ENCODE assay signal across 23 cellular contexts in genomic region chr2:239921843-239922242, GRCh38.
DNase-seq lines count a peak whose midpoint lies in the region; ATAC-seq, FAIRE-seq and TF ChIP-seq lines count a peak whose summit lies in the region.
"Had no signal": no experiment of that assay in that cellular context is flagged by ENCODE, and none has a peak within 500 bp of the region (broad histone marks: within the 10 kb centered on the region; RNA-seq: fewer than 3 reads in every experiment).

No MANE protein-coding gene starts in this region.

- H3K36me3 ChIP-seq in HepG2 (replicated peaks in 1 of 2; ENCODE audit: control insufficient read depth in 1 of 2, insufficient read depth in 2 of 2, low read length in 2 of 2) (no peaks in the 10 kb centered on the region), right lobe of liver (no peaks in the 10 kb centered on the region), HEK293 (ENCODE audit: control insufficient read depth in 2 of 2, insufficient read depth in 1 of 2, low read length in 2 of 2) (no peaks in the 10 kb centered on the region)
- H3K36me3 ChIP-seq: BE2C had no signal

- H3K4me1 Mint-ChIP-seq in T-helper 2 cell treated with Interferon-gamma antibody and Interleukin-4, amounts not matched to agents 5 μg/mL and 100 μg/mL, for 36 hours (ENCODE audit: low read depth) = peaks cover 20% of the 10 kb centered on the region

- H3K4me3 Mint-ChIP-seq in T-helper 2 cell treated with Interferon-gamma antibody and Interleukin-4, amounts not matched to agents 5 μg/mL and 100 μg/mL, for 36 hours = no peak overlapping the region
- H3K4me3 Mint-ChIP-seq: CD14-positive monocyte; CD4-positive, alpha-beta memory T cell; CD4-positive, CD25-positive, alpha-beta regulatory T cell; CD8-positive, alpha-beta memory T cell had no signal

- TF ChIP-seq CTCF in HepG2 (CRISPR knock-in tag; IDR thresholded peaks at IDR 0.05) = no peak
- no peak for TF ChIP-seq CTCF in right lobe of liver (IDR thresholded peaks at IDR 0.05)
- TF ChIP-seq CTCF in HEK293 (tag by site-specific recombination; IDR thresholded peaks at IDR 0.05) = no peak
- no peak for TF ChIP-seq CTCF in foreskin fibroblast (IDR thresholded peaks at IDR 0.05; ENCODE audit: low read depth, low read length)

- TF ChIP-seq RAD21 in HepG2 (CRISPR knock-in tag; IDR thresholded peaks at IDR 0.05) = no peak

- in situ Hi-C loops in HepG2 (cut with HindIII; ENCODE audit: extremely low pct_ligation_motif_present, low pct_unique_long_range_greater_than_20kb) = no loop called here

- H2AFZ ChIP-seq in HepG2 (ENCODE audit: low read length) = no peak overlapping the region

- H3K4me3 ChIP-seq in HepG2 (replicated peaks in 1 of 3; ENCODE audit: insufficient read depth in 1 of 3, low read depth in 2 of 3, low read length in 3 of 3) (no peak overlapping the region), right lobe of liver (no peak overlapping the region), HEK293 (ENCODE audit: low read depth, low read length) (no peak overlapping the region), foreskin fibroblast (ENCODE audit: low read depth in 1 of 2, low read length in 2 of 2) (no peak overlapping the region)
- H3K4me3 ChIP-seq: BLaER1 had no signal

- intact Hi-C loops in HepG2 (cut with micrococcal nuclease; ENCODE audit: unreplicated experiment) = no loop called here
- intact Hi-C loops in right lobe of liver (cut with DNase I) = no loop called here

- POLR2A ChIA-PET in HepG2 (lab: Yijun Ruan, JAX) = no interaction called here
- POLR2A ChIA-PET in HEK293 (lab: Yijun Ruan, JAX) = no interaction called here

- ATAC-seq in HepG2 (no peak), right lobe of liver (no peak)

- H3K36me3 Mint-ChIP-seq in T-helper 2 cell treated with Interferon-gamma antibody and Interleukin-4, amounts not matched to agents 5 μg/mL and 100 μg/mL, for 36 hours (ENCODE audit: low read depth) = peaks cover 5% of the 10 kb centered on the region
- H3K36me3 Mint-ChIP-seq: CD4-positive, CD25-positive, alpha-beta regulatory T cell had no signal

- H3K79me2 ChIP-seq in HepG2 (ENCODE audit: insufficient read depth, low read length) = no peaks in the 10 kb centered on the region

- H3K27me3 ChIP-seq in HepG2 (ENCODE audit: control insufficient read depth in 1 of 2, insufficient read depth in 2 of 2, low read length in 2 of 2) (peaks cover 0 to 9% of the 10 kb centered on the region in 2 experiments; a peak in 2 of 5 replicates), right lobe of liver (no peaks in the 10 kb centered on the region)
- H3K27me3 ChIP-seq: BLaER1 had no signal

- H3K9me3 ChIP-seq in HepG2 (ENCODE audit: low read length) = peaks cover 21% of the 10 kb centered on the region
- no peaks in the 10 kb centered on the region for H3K9me3 ChIP-seq in right lobe of liver
- H3K9me3 ChIP-seq in HEK293 (ENCODE audit: control insufficient read depth, insufficient read depth, low read depth, low read length) = no peaks in the 10 kb centered on the region

- peaks cover 9% of the 10 kb centered on the region for H3K9me3 Mint-ChIP-seq in T-helper 2 cell treated with Interferon-gamma antibody and Interleukin-4, amounts not matched to agents 5 μg/mL and 100 μg/mL, for 36 hours

- peak overlapping the region; percentile 20 for H3K27ac Mint-ChIP-seq in T-helper 2 cell treated with Interferon-gamma antibody and Interleukin-4, amounts not matched to agents 5 μg/mL and 100 μg/mL, for 36 hours
- H3K27ac Mint-ChIP-seq: CD4-positive, alpha-beta memory T cell; CD4-positive, CD25-positive, alpha-beta regulatory T cell; CD8-positive, alpha-beta memory T cell had no signal

- H3K27me3 Mint-ChIP-seq in T-helper 2 cell treated with Interferon-gamma antibody and Interleukin-4, amounts not matched to agents 5 μg/mL and 100 μg/mL, for 36 hours (ENCODE audit: low read depth) = peaks cover 15% of the 10 kb centered on the region
- H3K27me3 Mint-ChIP-seq: CD4-positive, alpha-beta memory T cell; CD4-positive, CD25-positive, alpha-beta regulatory T cell had no signal

- no peak overlapping the region for H3K9ac ChIP-seq in HepG2 (ENCODE audit: insufficient read depth, low read depth, low read length)
- H3K9ac ChIP-seq: BLaER1 had no signal

- no peak overlapping the region for H3K4me2 ChIP-seq in HepG2 (ENCODE audit: low read depth, low read length)
- H3K4me2 ChIP-seq: BLaER1 had no signal

- no peak for DNase-seq in T-helper 2 cell treated with Interferon-gamma antibody and Interleukin-4, amounts not matched to agents 5 μg/mL and 100 μg/mL, for 36 hours (ENCODE audit: low spot score)
- no peak for DNase-seq in T-helper 2 cell
- no peak for DNase-seq in HepG2 (ENCODE audit: low spot score)
- no peak for DNase-seq in right lobe of liver
- DNase-seq in foreskin fibroblast = no peak
- DNase-seq: 8988T; ACHN; BE2C; C1 segment of cervical spinal cord; CD4-positive, alpha-beta memory T cell; CD4-positive, CD25-positive, alpha-beta regulatory T cell; CD8-positive, alpha-beta memory T cell; COR-L47; DMS79 treated with DMSO at 0.1 percent for 48 hours; GF-D8 had no signal

- no peaks in the 10 kb centered on the region for H4K20me1 ChIP-seq in HepG2 (ENCODE audit: insufficient read depth, low read length)
- H4K20me1 ChIP-seq: BLaER1 had no signal

- TF ChIP-seq POLR2A in HepG2 (IDR thresholded peaks at IDR 0.05; ENCODE audit: insufficient read depth in 1 of 2, low read depth in 2 of 2, low read length in 2 of 2) (no peak), right lobe of liver (IDR thresholded peaks at IDR 0.05) (no peak)

- CTCF ChIA-PET in HepG2 (lab: Yijun Ruan, JAX; ENCODE audit: low intra/inter-chr PET ratio, low total read pairs) = no interaction called here
- CTCF ChIA-PET in HEK293 (lab: Yijun Ruan, JAX) = no interaction called here

- no peak overlapping the region for H3K27ac ChIP-seq in HepG2 (ENCODE audit: extremely low read length, insufficient read depth, low read length)
- no peak overlapping the region for H3K27ac ChIP-seq in right lobe of liver
- no peak overlapping the region for H3K27ac ChIP-seq in HEK293 (ENCODE audit: extremely low read depth, low read depth, low read length)
- H3K27ac ChIP-seq: BLaER1 had no signal

- no peak for FAIRE-seq in HepG2 (lab: Jason Lieb, UNC)
- FAIRE-seq: A204.1, D721Med, G401.6, GM12891, GM19239 had no signal

- BruUV-seq in HepG2 (replicated peaks; lab: Mats Ljungman, UMichigan) = no TSS peak

- no peak for TF ChIP-seq EP300 in HepG2 (IDR thresholded peaks at IDR 0.05; ENCODE audit: low read depth in 2 of 2, low read length in 2 of 2)
- TF ChIP-seq EP300 in HepG2 (CRISPR knock-in tag; IDR thresholded peaks at IDR 0.05; ENCODE audit: borderline replicate concordance) = no peak

- H3K4me1 ChIP-seq in HepG2 (ENCODE audit: insufficient read depth, low read length) (no peaks in the 10 kb centered on the region), right lobe of liver (no peaks in the 10 kb centered on the region), HEK293 (ENCODE audit: control insufficient read depth, insufficient read depth, low read length) (no peaks in the 10 kb centered on the region)
- H3K4me1 ChIP-seq: BE2C, BLaER1 had no signal

TF ChIP-seq in HepG2, 621 proteins besides CTCF, POLR2A, EP300 and RAD21:
- TF ChIP-seq ZNF207 (IDR thresholded peaks at IDR 0.05; ENCODE audit: borderline replicate concordance) (0 out of 2 replicates have a peak, but pooled peaks have one; percentile 75), IKZF1 (IDR thresholded peaks at IDR 0.05) (peak; percentile 84; the same call in 1 of the 2 replicates), THAP11 (CRISPR knock-in tag; IDR thresholded peaks at IDR 0.05) (no peak)

TF ChIP-seq in HEK293, 187 proteins besides CTCF, POLR2A, EP300 and RAD21 (continues in another document):
- TF ChIP-seq ZNF146 (tag by site-specific recombination; IDR thresholded peaks at IDR 0.05) (no peak), ZNF391 (tag by site-specific recombination; IDR thresholded peaks at IDR 0.05; ENCODE audit: borderline replicate concordance, low read depth) (no peak), ZNF18 (tag by site-specific recombination; IDR thresholded peaks at IDR 0.05) (no peak), ZNF366 (tag by site-specific recombination; conservative IDR thresholded peaks at IDR 0.05) (peak; percentile 71), ZNF426 (tag by site-specific recombination; IDR thresholded peaks at IDR 0.05) (no peak), ZNF280C (tag by site-specific recombination; IDR thresholded peaks at IDR 0.05) (no peak), ZNF560 (tag by site-specific recombination; IDR thresholded peaks at IDR 0.05; ENCODE audit: borderline replicate concordance) (no peak)
